ENCODE assay signal across 14 cellular contexts in genomic region chr7:3591944-3592343, GRCh38.
"Had no signal": no experiment of that assay in that cellular context is flagged by ENCODE, and none has a peak within 500 bp of the region (broad histone marks: within the 10 kb centered on the region; RNA-seq: fewer than 3 reads in every experiment).

No MANE protein-coding gene starts in this region.

- FAIRE-seq: colon, frontal cortex had no signal

- H3K9me3 ChIP-seq: heart left ventricle, tibial nerve had no signal

- ATAC-seq: activated CD8-positive, alpha-beta T cell treated with anti-CD3 and anti-CD28 coated beads for 36 hours; heart left ventricle; right cardiac atrium; stimulated activated naive B cell treated with anti-CD40 and anti-IgM and Interleukin-4, amounts not matched to agents 10 μg/mL and 1 μg/mL and 100 μg/mL, for 72 hours; T-cell had no signal

- H3K36me3 ChIP-seq: heart left ventricle, tibial nerve had no signal

- DNase-seq: activated CD4-positive, alpha-beta T cell treated with anti-CD3 and anti-CD28 coated beads for 4 hours; activated CD8-positive, alpha-beta memory T cell treated with anti-CD3 and anti-CD28 coated beads, Interleukin-2, amount 50 U/mL, for 48 hours; activated CD8-positive, alpha-beta T cell treated with anti-CD3 and anti-CD28 coated beads for 36 hours; aorta; effector CD4-positive, alpha-beta T cell; heart left ventricle; right cardiac atrium; stimulated activated CD4-positive, alpha-beta T cell treated with anti-CD3 and anti-CD28 coated beads, Interleukin-1b, Interleukin-23, amount 100 ng/mL, for 48 hours; stimulated activated naive B cell treated with anti-CD40 and anti-IgM and Interleukin-4, amounts not matched to agents 10 μg/mL and 1 μg/mL and 100 μg/mL, for 72 hours; T-cell; T1000 had no signal

- H3K4me3 ChIP-seq: heart left ventricle, tibial nerve had no signal

- H3K27me3 ChIP-seq: heart left ventricle, tibial nerve had no signal

- H3K27ac ChIP-seq: heart left ventricle, tibial nerve had no signal

- H3K4me1 ChIP-seq: heart left ventricle, tibial nerve had no signal
